Comparison of ENCODE assay signal across 2 cellular contexts in the genomic region with DNA sequence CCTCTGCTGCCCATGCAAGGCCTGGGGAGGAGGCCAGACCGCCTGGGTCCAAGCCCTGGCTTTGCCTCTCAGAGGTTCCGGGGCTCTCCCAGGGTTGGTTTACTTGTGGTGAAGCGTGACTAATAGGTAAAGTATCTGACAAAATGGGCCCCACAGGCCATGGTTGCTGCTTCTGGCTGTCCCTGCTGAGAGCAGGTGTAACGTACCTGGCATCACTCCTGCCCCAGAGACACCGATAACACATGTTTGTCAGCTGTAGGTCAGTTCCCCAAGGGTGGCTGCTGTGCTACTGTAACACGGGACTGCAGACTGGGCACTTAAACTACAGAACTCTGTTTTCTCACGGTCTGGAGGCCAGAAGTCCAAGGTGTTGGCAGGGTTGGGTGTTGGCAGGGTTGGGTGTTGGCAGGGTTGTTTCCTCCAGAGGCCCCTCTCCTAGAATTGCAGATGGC.
TF ChIP-seq lines count a peak whose summit lies in the region.

No MANE protein-coding gene starts in this region.

TF ChIP-seq in liver, 16 proteins besides CTCF, POLR2A, EP300 and RAD21:
- TF ChIP-seq HNF4G (IDR thresholded peaks at IDR 0.05) (no peak), HNF4A (conservative IDR thresholded peaks at IDR 0.05) (peak; percentile 13 to 20)

TF ChIP-seq in HepG2, 621 proteins besides CTCF, POLR2A, EP300 and RAD21:
- no peak for TF ChIP-seq PAX8 (CRISPR knock-in tag; IDR thresholded peaks at IDR 0.05; ENCODE audit: borderline replicate concordance)
